In the genomic region with DNA sequence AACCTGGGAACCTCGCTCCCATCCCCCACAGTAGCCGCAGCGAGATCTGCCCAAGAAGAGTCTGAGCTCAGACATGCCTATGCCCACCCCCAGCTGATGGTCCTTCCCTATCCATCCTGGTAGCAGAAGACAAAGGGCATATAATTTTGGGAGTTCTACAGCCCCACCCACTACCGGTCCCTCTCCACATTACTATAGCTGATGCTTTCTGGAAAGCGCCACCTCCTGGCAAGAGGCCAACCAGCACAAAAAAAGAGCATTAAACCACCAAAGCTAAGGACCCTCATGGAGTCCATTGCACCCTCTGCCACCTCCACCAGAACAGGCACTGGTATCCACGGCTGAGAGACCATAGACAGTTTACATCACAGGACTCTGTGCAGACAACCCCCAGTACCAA, we compare ENCODE assay signal across 13 cellular contexts.
DNase-seq lines count a peak whose midpoint lies in the region; ATAC-seq and TF ChIP-seq lines count a peak whose summit lies in the region.
"Had no signal": no experiment of that assay in that cellular context is flagged by ENCODE, and none has a peak within 500 bp of the region (broad histone marks: within the 10 kb centered on the region; RNA-seq: fewer than 3 reads in every experiment).

No MANE protein-coding gene starts in this region.

- H3K4me1 ChIP-seq in PC-3 (ENCODE audit: insufficient read depth, low read length), result no peaks in the 10 kb centered on the region
- peaks cover 0 to 3% of the 10 kb centered on the region in 2 donors for H3K4me1 ChIP-seq in neuronal stem cell (ENCODE audit: control insufficient read depth in 2 of 2, insufficient read depth in 1 of 2, low read depth in 1 of 2, low read length in 2 of 2)

- peaks cover 9% of the 10 kb centered on the region for H3K4me1 Mint-ChIP-seq in Calu3 (ENCODE audit: low read depth, unreplicated experiment)
- H3K4me1 Mint-ChIP-seq in endothelial cell (ENCODE audit: unreplicated experiment), result no peaks in the 10 kb centered on the region

- no peak for TF ChIP-seq CTCF in Calu3 (IDR thresholded peaks at IDR 0.05; ENCODE audit: unreplicated experiment)
- peak; percentile 47; the same call in 1 of the 2 replicates for TF ChIP-seq CTCF in GM12875 (IDR thresholded peaks at IDR 0.05; ENCODE audit: borderline replicate concordance, insufficient read depth, low read depth, low read length)
- TF ChIP-seq CTCF in PC-3 (conservative IDR thresholded peaks at IDR 0.05; ENCODE audit: low read depth, low read length), result no peak
- TF ChIP-seq CTCF in endothelial cell (IDR thresholded peaks at IDR 0.05; ENCODE audit: unreplicated experiment), result peak; percentile 45

- H3K4me3 Mint-ChIP-seq in Calu3 (ENCODE audit: low read depth, unreplicated experiment) (no peak overlapping the region), endothelial cell (ENCODE audit: unreplicated experiment) (no peak overlapping the region)
- H3K4me3 Mint-ChIP-seq: HFFc6 had no signal

- no peak overlapping the region for H3K14ac ChIP-seq in neuronal stem cell (ENCODE audit: low read length)

- H3K27me3 ChIP-seq in PC-3 (ENCODE audit: low read length) (peaks cover 9% of the 10 kb centered on the region; the same call in 1 of the 2 replicates), neuronal stem cell (ENCODE audit: control insufficient read depth in 3 of 3, insufficient read depth in 3 of 3, low read depth in 1 of 3, low read length in 3 of 3) (peaks cover 0 to 7% (median 2%) of the 10 kb centered on the region in 3 experiments)
- H3K27me3 ChIP-seq: pancreas had no signal

- H3K27ac Mint-ChIP-seq in Calu3 (ENCODE audit: unreplicated experiment) (no peak overlapping the region), endothelial cell (ENCODE audit: unreplicated experiment) (no peak overlapping the region)
- H3K27ac Mint-ChIP-seq: HFFc6 had no signal

- H3K36me3 ChIP-seq in PC-3 (ENCODE audit: low read depth, low read length) (no peaks in the 10 kb centered on the region), neuronal stem cell (replicated peaks in 1 of 2; ENCODE audit: control insufficient read depth in 2 of 2, insufficient read depth in 2 of 2, low read length in 2 of 2) (no peaks in the 10 kb centered on the region)
- H3K36me3 ChIP-seq: pancreas, SJSA1 had no signal

- no peak overlapping the region for H4K91ac ChIP-seq in neuronal stem cell (ENCODE audit: low read depth, low read length, poor library complexity)

- peak; percentile 53 for DNase-seq in Calu3
- peak; percentile 11 for DNase-seq in PC-3
- peak; percentile 46 for DNase-seq in endothelial cell (ENCODE audit: low spot score)
- DNase-seq in neuronal stem cell (ENCODE audit: low spot score), result no peak
- no peak for DNase-seq in NCI-H2196 treated with DMSO at 0.1 percent for 48 hours (lab: John Stamatoyannopoulos, UW; ENCODE audit: unreplicated experiment)
- DNase-seq: HFFc6, left colon, NCI-H1930, pancreas had no signal

- H2AK5ac ChIP-seq in neuronal stem cell (ENCODE audit: low read depth, low read length), result no peak overlapping the region

- no peaks in the 10 kb centered on the region for H4K20me1 ChIP-seq in PC-3 (ENCODE audit: low read length)

- intact Hi-C loops in Calu3 (cut with micrococcal nuclease; ENCODE audit: unreplicated experiment), result no loop called here
- intact Hi-C loops in PC-3 (cut with micrococcal nuclease), result no loop called here

- H3K4ac ChIP-seq in neuronal stem cell (ENCODE audit: low read length), result no peak overlapping the region

- H3K9ac ChIP-seq in PC-3 (ENCODE audit: low read length) (no peak overlapping the region), neuronal stem cell (ENCODE audit: low read depth, low read length, poor library complexity) (no peak overlapping the region)

- H3K4me3 ChIP-seq in GM12875 (ENCODE audit: low read depth, low read length) (no peak overlapping the region), PC-3 (ENCODE audit: low read length) (no peak overlapping the region), neuronal stem cell (ENCODE audit: low read length in 2 of 2) (no peak overlapping the region)
- H3K4me3 ChIP-seq: pancreas, SJSA1 had no signal

- H3K23ac ChIP-seq in neuronal stem cell (ENCODE audit: low read depth, low read length, poor library complexity), result no peak overlapping the region

- BruUV-seq in Calu3 (replicated peaks; lab: Mats Ljungman, UMichigan) (no TSS peak), PC-3 (replicated peaks; lab: Mats Ljungman, UMichigan) (no TSS peak)

- no peaks in the 10 kb centered on the region for H3K79me2 ChIP-seq in PC-3 (ENCODE audit: low read length)

- WGBS in neuronal stem cell (ENCODE audit: extremely low coverage in 2 of 2, insufficient read length in 2 of 2, insufficient replicate concordance in 1 of 2), 2 donors, result no CpG with 5 or more reads among the region's 6 CpGs

- H2BK12ac ChIP-seq in neuronal stem cell (ENCODE audit: low read length), result no peak overlapping the region

- H3K36me3 Mint-ChIP-seq in Calu3 (ENCODE audit: insufficient read depth, unreplicated experiment) (no peaks in the 10 kb centered on the region), endothelial cell (ENCODE audit: low read depth, unreplicated experiment) (no peaks in the 10 kb centered on the region)

- H3K9me3 Mint-ChIP-seq in Calu3 (ENCODE audit: low read depth, unreplicated experiment) (no peaks in the 10 kb centered on the region), endothelial cell (ENCODE audit: unreplicated experiment) (no peaks in the 10 kb centered on the region)
- H3K9me3 Mint-ChIP-seq: HFFc6 had no signal

- POLR2A ChIA-PET in PC-3 (lab: Charles Lee; ENCODE audit: unreplicated experiment), result no interaction called here

- H4K8ac ChIP-seq in neuronal stem cell (ENCODE audit: low read depth, low read length), result no peak overlapping the region

- CTCF ChIA-PET in Calu3 (lab: Charles Lee), result interaction anchor here (0.6 to 1.0 kb wide), 2 partner anchors 103 to 170 kb away, joined by 3 to 9 read pairs; no protein-coding TSS in a partner anchor
- CTCF ChIA-PET in PC-3 (lab: Charles Lee), result no interaction called here

- no peak overlapping the region for H2BK120ac ChIP-seq in neuronal stem cell (ENCODE audit: low read depth, low read length)

- H3K27me3 Mint-ChIP-seq in Calu3 (ENCODE audit: unreplicated experiment) (peaks cover 60% of the 10 kb centered on the region), endothelial cell (ENCODE audit: unreplicated experiment) (peaks cover 4% of the 10 kb centered on the region)

- H2BK15ac ChIP-seq in neuronal stem cell (ENCODE audit: low read length), result no peak overlapping the region

- H2BK5ac ChIP-seq in neuronal stem cell (ENCODE audit: low read length), result no peak overlapping the region

- H3K27ac ChIP-seq in PC-3 (ENCODE audit: low read length), result no peak overlapping the region
- H3K27ac ChIP-seq in neuronal stem cell (replicated peaks; ENCODE audit: low read length), result no peak overlapping the region
- H3K27ac ChIP-seq: pancreas, SJSA1 had no signal

- H3K18ac ChIP-seq in neuronal stem cell (ENCODE audit: low read length), result no peak overlapping the region

- H2AFZ ChIP-seq in PC-3 (ENCODE audit: low read length) (no peak overlapping the region), neuronal stem cell (ENCODE audit: low read length) (no peak overlapping the region)

- ATAC-seq in PC-3 (no peak), GM21423 (IDR thresholded peaks at IDR 0.05; ENCODE audit: unreplicated experiment) (no peak), GM19455 (IDR thresholded peaks at IDR 0.05; ENCODE audit: unreplicated experiment) (no peak)
- ATAC-seq: left colon, pancreas had no signal

- H3K9me2 ChIP-seq in PC-3 (replicated peaks; ENCODE audit: low read length), result no peaks in the 10 kb centered on the region

- no peaks in the 10 kb centered on the region for H3F3A ChIP-seq in PC-3 (ENCODE audit: low read length, unreplicated experiment)

- peaks cover 1% of the 10 kb centered on the region for H3K79me1 ChIP-seq in neuronal stem cell (ENCODE audit: low read depth, low read length)

- H3K9me3 ChIP-seq in PC-3 (ENCODE audit: low read length) (no peaks in the 10 kb centered on the region), neuronal stem cell (replicated peaks in 1 of 2; ENCODE audit: control insufficient read depth in 2 of 2, insufficient read depth in 1 of 2, low read depth in 1 of 2, low read length in 2 of 2) (no peaks in the 10 kb centered on the region)
- H3K9me3 ChIP-seq: pancreas, SJSA1 had no signal

- H3K4me2 ChIP-seq in PC-3 (ENCODE audit: low read length), result no peak overlapping the region
- H3K4me2 ChIP-seq in neuronal stem cell (ENCODE audit: insufficient read depth, low read length, poor library complexity, severe bottlenecking), result no peak overlapping the region

Comparison
In these comparisons a context has a peak if more than half of its experiments do, and no peak if none do; other contexts are left out.
1. DNase-seq: peak in Calu3 (single experiment), PC-3 (single experiment) and endothelial cell (single experiment); none in neuronal stem cell (single experiment) and NCI-H2196 treated with DMSO at 0.1 percent for 48 hours (single experiment).
2. CTCF ChIP-seq: peak in GM12875 (single experiment) and endothelial cell (single experiment); none in Calu3 (single experiment) and PC-3 (single experiment).